In the genomic region with DNA sequence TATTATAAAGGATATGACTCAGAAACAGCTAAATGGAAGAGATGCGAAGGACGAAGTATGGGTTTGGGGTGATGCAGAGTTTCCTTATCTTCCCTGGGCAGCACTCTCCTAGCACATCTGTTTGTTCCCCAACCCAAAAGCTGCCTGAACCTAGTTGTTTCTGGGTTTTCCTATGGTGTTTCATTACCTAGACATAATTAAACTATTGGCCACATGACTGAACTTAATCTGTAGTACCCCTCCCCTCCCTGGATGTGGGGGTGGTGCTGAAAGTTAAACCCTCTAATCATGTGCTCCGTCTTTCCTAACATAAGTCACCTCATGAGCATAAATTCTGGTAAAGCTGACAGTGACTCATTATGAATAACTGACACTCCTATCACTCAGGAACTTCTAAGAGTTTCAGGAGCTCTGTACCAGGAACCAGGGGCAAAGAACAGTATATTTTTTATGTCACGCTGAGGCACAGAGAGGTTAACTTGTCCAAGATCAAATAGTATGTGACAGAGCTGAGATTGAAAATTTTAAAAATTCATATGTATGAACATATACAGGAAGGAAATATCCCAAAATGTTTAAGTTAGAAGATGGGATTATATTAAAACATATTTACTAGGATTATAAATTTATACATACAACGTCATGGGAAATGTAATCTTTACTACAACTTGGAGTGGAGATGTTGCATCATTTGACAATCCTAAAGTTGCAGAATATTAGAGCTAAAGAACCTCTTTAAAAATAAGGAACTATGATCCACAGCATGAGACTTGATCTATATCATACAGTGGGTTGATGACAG, we compare ENCODE assay signal across 11 cellular contexts. TPM values are rescaled to one million over a fixed set of nuclear protein-coding genes. Genes with fewer than 3 reads are reported as not detected.
A peak's percentile ranks its signal among the peaks of the same experiment; 100 is the strongest.
DNase-seq lines count a peak whose midpoint lies in the region; ATAC-seq and TF ChIP-seq lines count a peak whose summit lies in the region.
"Had no signal": no experiment of that assay in that cellular context is flagged by ENCODE, and none has a peak within 500 bp of the region (broad histone marks: within the 10 kb centered on the region; RNA-seq: fewer than 3 reads in every experiment).

No MANE protein-coding gene starts in this region.

- peaks cover 14% of the 10 kb centered on the region for H3K27me3 ChIP-seq in hepatocyte
- H3K27me3 ChIP-seq: cardiac muscle cell had no signal

- H3K4me3 ChIP-seq in hepatocyte = no peak overlapping the region
- H3K4me3 ChIP-seq: cardiac muscle cell had no signal

- peaks cover 22% of the 10 kb centered on the region for H3K27me3 Mint-ChIP-seq in stimulated activated naive CD8-positive, alpha-beta T cell treated with anti-CD3 and anti-CD28 coated beads, Interleukin-15, amount 100 ng/mL, for 72 hours

- TF ChIP-seq CTCF in hepatocyte (IDR thresholded peaks at IDR 0.05; ENCODE audit: poor library complexity) = no peak

- ATAC-seq in stimulated activated naive CD8-positive, alpha-beta T cell treated with anti-CD3 and anti-CD28 coated beads, Interleukin-15, amount 100 ng/mL, for 72 hours = peak; percentile 68
- no peak for ATAC-seq in HG03280 (IDR thresholded peaks at IDR 0.05; ENCODE audit: unreplicated experiment)

- no peak overlapping the region for H3K4me2 ChIP-seq in hepatocyte

- DNase-seq in activated naive CD4-positive, alpha-beta T cell treated with Interleukin-2 at 50 U/mL for 16 hours = peak; percentile 72
- DNase-seq in activated naive CD4-positive, alpha-beta T cell (lab: John Stamatoyannopoulos, UW) = no peak
- peak in 2 of 3 experiments; percentile 18 to 19 for DNase-seq in activated CD8-positive, alpha-beta memory T cell treated with anti-CD3 and anti-CD28 coated beads for 48 hours (ENCODE audit: low read depth in 2 of 3, low spot score in 2 of 3)
- peak; percentile 37 for DNase-seq in hepatocyte (ENCODE audit: low spot score)
- peak in 1 of 2 donors; percentile 58 for DNase-seq in stimulated activated naive CD8-positive, alpha-beta T cell treated with anti-CD3 and anti-CD28 coated beads, Interleukin-15, amount 100 ng/mL, for 72 hours
- DNase-seq in occipital lobe (lab: John Stamatoyannopoulos, UW) = no peak
- no peak for DNase-seq in COR-L47 (lab: John Stamatoyannopoulos, UW)
- DNase-seq: C1 segment of cervical spinal cord had no signal

- H3K27ac Mint-ChIP-seq in stimulated activated naive CD8-positive, alpha-beta T cell treated with anti-CD3 and anti-CD28 coated beads, Interleukin-15, amount 100 ng/mL, for 72 hours = peak overlapping the region; percentile 79 to 91
- H3K27ac Mint-ChIP-seq: nephron had no signal

- no peak overlapping the region for H2AFZ ChIP-seq in hepatocyte

- H3K36me3 ChIP-seq in hepatocyte (replicated peaks; ENCODE audit: insufficient read depth, low read depth) = no peaks in the 10 kb centered on the region
- H3K36me3 ChIP-seq: cardiac muscle cell had no signal

- H3K9me3 ChIP-seq in hepatocyte (ENCODE audit: low read depth) = no peaks in the 10 kb centered on the region

- no peaks in the 10 kb centered on the region for H4K20me1 ChIP-seq in hepatocyte (ENCODE audit: insufficient read depth, poor library complexity, severe bottlenecking)

- H3K79me2 ChIP-seq in hepatocyte = no peaks in the 10 kb centered on the region

- H3K4me1 Mint-ChIP-seq in stimulated activated naive CD8-positive, alpha-beta T cell treated with anti-CD3 and anti-CD28 coated beads, Interleukin-15, amount 100 ng/mL, for 72 hours = peaks cover 45% of the 10 kb centered on the region

- H3K4me3 Mint-ChIP-seq in stimulated activated naive CD8-positive, alpha-beta T cell treated with anti-CD3 and anti-CD28 coated beads, Interleukin-15, amount 100 ng/mL, for 72 hours = peak overlapping the region; percentile 69 to 79
- H3K4me3 Mint-ChIP-seq: nephron had no signal

- H3K9me2 ChIP-seq in hepatocyte (replicated peaks; ENCODE audit: insufficient read depth) = no peaks in the 10 kb centered on the region

- peaks cover 5% of the 10 kb centered on the region for H3K4me1 ChIP-seq in hepatocyte (ENCODE audit: insufficient read depth)

- WGBS in hepatocyte (ENCODE audit: low lambda C conversion rate, missing lambda C conversion rate) = 83% methylated on average over 5 of the region's 5 CpGs

- H3K27ac ChIP-seq in hepatocyte = no peak overlapping the region
- H3K27ac ChIP-seq: cardiac muscle cell had no signal

- H3K9me3 Mint-ChIP-seq in stimulated activated naive CD8-positive, alpha-beta T cell treated with anti-CD3 and anti-CD28 coated beads, Interleukin-15, amount 100 ng/mL, for 72 hours = no peaks in the 10 kb centered on the region
- H3K9me3 Mint-ChIP-seq: nephron had no signal

RNA-seq across cellular contexts. Expression of a gene that starts 4.8 kb away (rescaled TPM):
- total RNA-seq in hepatocyte (1.1 and 1.4 TPM in 2 replicates), occipital lobe (0.94 TPM)
- 0.83 and 1.7 TPM in 2 replicates for polyA plus RNA-seq in hepatocyte

Comparison
In these comparisons a context has a peak if more than half of its experiments do, and no peak if none do; other contexts are left out.
1. DNase-seq: peak in activated naive CD4-positive, alpha-beta T cell treated with Interleukin-2 at 50 U/mL for 16 hours (single experiment), activated CD8-positive, alpha-beta memory T cell treated with anti-CD3 and anti-CD28 coated beads for 48 hours (2 of 3) and hepatocyte (single experiment); none in activated naive CD4-positive, alpha-beta T cell (0 of 4), occipital lobe (single experiment) and COR-L47 (single experiment).